ENCODE assay signal across 1 cellular context in the genomic region with DNA sequence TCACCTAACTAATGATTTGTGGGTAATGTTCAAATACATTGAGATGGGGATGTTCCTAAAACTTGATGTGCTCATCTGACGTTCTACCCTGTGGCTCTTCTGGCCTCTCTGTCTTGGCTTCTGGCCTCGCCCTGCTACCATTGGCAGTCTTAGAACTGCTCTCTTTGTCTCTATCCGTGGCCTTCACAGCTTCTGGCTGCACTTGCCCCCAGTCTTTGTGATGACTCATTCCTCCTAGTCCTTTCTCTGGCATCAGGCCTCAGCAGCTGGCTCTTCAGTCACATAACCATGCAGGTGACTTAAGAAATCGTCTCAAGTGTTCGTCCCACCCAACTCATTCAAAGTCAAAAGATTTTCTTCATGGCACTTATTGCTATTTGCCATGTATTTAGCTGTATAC.
TF ChIP-seq lines count a peak whose summit lies in the region.

No MANE protein-coding gene starts in this region.

TF ChIP-seq in GM23338, 12 proteins besides CTCF, POLR2A, EP300 and RAD21 (continued from another document):
- TF ChIP-seq CREB1 (CRISPR knock-in tag; IDR thresholded peaks at IDR 0.05; ENCODE audit: low read depth): no peak
- TF ChIP-seq NANOG (IDR thresholded peaks at IDR 0.05; ENCODE audit: borderline replicate concordance): no peak
